In genomic region chr3:69739204-69740102, GRCh38 we compare ENCODE assay signal across 7 cellular contexts. TPM values are rescaled to one million over a fixed set of nuclear protein-coding genes. Genes with fewer than 3 reads are reported as not detected.
A peak's percentile ranks its signal among the peaks of the same experiment; 100 is the strongest.
DNase-seq lines count a peak whose midpoint lies in the region; TF ChIP-seq lines count a peak whose summit lies in the region.

MITF (plus strand) TSS chr3:69739464; CDS start chr3:69739598, 134 bp downstream.

- H3K27me3 ChIP-seq in HAP-1 (ENCODE audit: low read depth): no peaks in the 10 kb centered on the region; the same call in 1 of the 2 replicates

- H3K4me3 ChIP-seq in HAP-1 (peak within 1 kb of the TSS; percentile 68), LNCaP clone FGC (ENCODE audit: low read depth, low read length) (peak within 1 kb of the TSS; percentile 64), skin epidermis (peak within 1 kb of the TSS; percentile 55 to 90 (median 76))

- peak within 1 kb of the TSS; percentile 91 for H3K4me3 Mint-ChIP-seq in chondrocyte (ENCODE audit: unreplicated experiment)

- no peak for TF ChIP-seq CTCF in GM13976 (IDR thresholded peaks at IDR 0.05; ENCODE audit: borderline replicate concordance, control extremely low read depth, extremely low read depth, insufficient read depth, missing control alignments)
- no peak for TF ChIP-seq CTCF in LNCaP clone FGC (IDR thresholded peaks at IDR 0.05; ENCODE audit: control insufficient read depth, extremely low read depth, insufficient read depth)
- no peak for TF ChIP-seq CTCF in chondrocyte (IDR thresholded peaks at IDR 0.05)

- H3K27ac Mint-ChIP-seq in chondrocyte (ENCODE audit: unreplicated experiment): peak within 1 kb of the TSS; percentile 50

- H3K36me3 ChIP-seq in HAP-1 (replicated peaks): no peaks in the 10 kb centered on the region

- H3K9me3 ChIP-seq in HAP-1: no peaks in the 10 kb centered on the region

- H3K27ac ChIP-seq in skin epidermis: peak within 1 kb of the TSS in 19 of 21 experiments; percentile 24 to 91 (median 78)

- H3K4me1 ChIP-seq in HAP-1: peaks cover 3% of the 10 kb centered on the region; the same call in 1 of the 2 replicates

- no peaks in the 10 kb centered on the region for H3K9me3 Mint-ChIP-seq in chondrocyte (ENCODE audit: low read depth)

- H3K4me1 Mint-ChIP-seq in chondrocyte (ENCODE audit: low read depth): peaks cover 22% of the 10 kb centered on the region

- H3K27me3 Mint-ChIP-seq in chondrocyte (ENCODE audit: low read depth): peaks cover 12% of the 10 kb centered on the region

- in situ Hi-C loops in GM13976 (cut with MboI; ENCODE audit: low sequenced_read_pairs, unreplicated experiment): no loop called here
- in situ Hi-C loops in HAP-1 (cut with MboI; ENCODE audit: low sequenced_read_pairs): no loop called here

- H3K36me3 Mint-ChIP-seq in chondrocyte (ENCODE audit: low read depth): no peaks in the 10 kb centered on the region

- DNase-seq in GM13976 (ENCODE audit: low spot score) (peak; percentile 89), HAP-1 (ENCODE audit: low spot score in 2 of 2) (peak; percentile 91 to 95), LNCaP clone FGC (ENCODE audit: low read depth) (peak; percentile 71), SHP77 treated with DMSO at 0.1 percent for 48 hours (lab: John Stamatoyannopoulos, UW) (peak; percentile 65), chondrocyte (ENCODE audit: low spot score) (peak; percentile 95), islet precursor cell (peak; percentile 96)

RNA-seq across cellular contexts. Expression of gene MITF, which starts in this region (rescaled TPM):
- total RNA-seq in chondrocyte: 4.7 to 5.7 TPM (median 5.2 TPM) in 3 replicates

Comparison
In these comparisons a context has a peak if more than half of its experiments do, and no peak if none do; other contexts are left out.
1. Peak in every context shown above with its lines: DNase-seq, H3K4me3 ChIP-seq and H3K27ac ChIP-seq.